1 cellular context compared by ENCODE assay signal in genomic region chr6:1312444-1313363, GRCh38.
TF ChIP-seq lines count a peak whose summit lies in the region.

No MANE protein-coding gene starts in this region.

TF ChIP-seq in WTC11, 78 proteins besides CTCF, POLR2A, EP300 and RAD21 (continued from another document):
- TF ChIP-seq CBFB (CRISPR knock-in tag; IDR thresholded peaks at IDR 0.05; ENCODE audit: low read depth) (no peak), ZNF512 (CRISPR knock-in tag; IDR thresholded peaks at IDR 0.05; ENCODE audit: borderline replicate concordance) (no peak)
